ENCODE assay signal across 12 cellular contexts in the genomic region with DNA sequence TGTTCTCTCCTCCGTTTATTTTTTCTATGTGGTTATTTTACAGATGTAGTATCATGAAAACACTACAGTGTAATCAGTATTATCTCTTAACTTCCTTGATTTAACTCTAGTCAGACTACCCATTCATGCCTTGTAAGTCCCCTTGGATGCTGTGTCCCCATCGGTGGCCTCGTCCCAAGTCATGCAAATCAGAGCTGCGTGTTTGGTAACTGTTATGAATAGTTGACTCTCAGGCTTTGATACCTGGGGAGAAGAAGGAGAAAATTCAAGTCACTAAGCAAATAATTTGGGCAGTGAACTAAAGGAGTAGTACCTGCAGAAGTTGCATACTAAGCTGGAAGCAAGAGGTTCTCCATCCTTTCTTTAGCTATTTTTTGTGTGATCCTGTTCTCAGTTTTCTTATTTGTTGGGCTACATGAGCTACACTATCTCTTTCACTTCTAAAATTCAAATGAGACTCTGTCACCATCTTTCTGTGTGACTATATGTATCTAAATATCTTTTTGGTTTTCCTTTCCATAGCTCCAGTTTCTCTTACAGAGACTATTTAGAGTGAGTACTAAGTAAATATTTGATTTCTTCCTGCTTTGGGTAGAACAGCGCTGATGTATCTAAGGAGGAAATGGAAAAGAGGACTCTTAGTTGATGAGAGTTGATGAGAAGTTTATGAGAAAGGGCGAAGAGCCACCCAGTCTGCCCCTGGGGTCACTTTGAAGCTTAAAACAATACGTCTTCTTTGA. TPM values are rescaled to one million over a fixed set of nuclear protein-coding genes. Genes with fewer than 3 reads are reported as not detected.
A peak's percentile ranks its signal among the peaks of the same experiment; 100 is the strongest.
DNase-seq lines count a peak whose midpoint lies in the region; ATAC-seq and TF ChIP-seq lines count a peak whose summit lies in the region.
"Had no signal": no experiment of that assay in that cellular context is flagged by ENCODE, and none has a peak within 500 bp of the region (broad histone marks: within the 10 kb centered on the region; RNA-seq: fewer than 3 reads in every experiment).

No MANE protein-coding gene starts in this region.

- peak; percentile 45 for ATAC-seq in HG02623 (IDR thresholded peaks at IDR 0.05; ENCODE audit: unreplicated experiment)
- ATAC-seq in stimulated activated naive CD8-positive, alpha-beta T cell treated with anti-CD3 and anti-CD28 coated beads, Interleukin-15, amount 100 ng/mL, for 72 hours, result no peak

- no peak for TF ChIP-seq CTCF in osteocyte (IDR thresholded peaks at IDR 0.05)

- intact Hi-C loops in activated naive CD4-positive, alpha-beta T cell treated with anti-CD3 and anti-CD28 coated beads for 36 hours (cut with micrococcal nuclease), result loop anchor here (1.0 to 5.0 kb wide), 2 partner anchors 8 to 221 kb away; no protein-coding TSS in a partner anchor

- no peaks in the 10 kb centered on the region for H3K36me3 Mint-ChIP-seq in activated naive CD4-positive, alpha-beta T cell treated with anti-CD3 and anti-CD28 coated beads for 36 hours (ENCODE audit: low read depth)
- peaks cover 2% of the 10 kb centered on the region for H3K36me3 Mint-ChIP-seq in T-helper 1 cell treated with Interleukin-12 subunit alpha and Interleukin-12 subunit beta and Interleukin-4 antibody, amounts not matched to agents 30 μg/mL and 1 μg/mL, for 36 hours (ENCODE audit: low read depth)
- H3K36me3 Mint-ChIP-seq in osteocyte (ENCODE audit: unreplicated experiment), result no peaks in the 10 kb centered on the region
- H3K36me3 Mint-ChIP-seq: immature natural killer cell had no signal

- peak overlapping the region; percentile 93 for H3K27ac Mint-ChIP-seq in activated naive CD4-positive, alpha-beta T cell treated with anti-CD3 and anti-CD28 coated beads for 36 hours
- peak overlapping the region; percentile 79 for H3K27ac Mint-ChIP-seq in T-helper 1 cell treated with Interleukin-12 subunit alpha and Interleukin-12 subunit beta and Interleukin-4 antibody, amounts not matched to agents 30 μg/mL and 1 μg/mL, for 36 hours
- peak overlapping the region; percentile 55 to 97 for H3K27ac Mint-ChIP-seq in stimulated activated naive CD8-positive, alpha-beta T cell treated with anti-CD3 and anti-CD28 coated beads, Interleukin-15, amount 100 ng/mL, for 72 hours
- H3K27ac Mint-ChIP-seq in osteocyte (ENCODE audit: unreplicated experiment), result no peak overlapping the region
- H3K27ac Mint-ChIP-seq: immature natural killer cell had no signal

- DNase-seq in activated naive CD4-positive, alpha-beta T cell treated with anti-CD3 and anti-CD28 coated beads for 36 hours, result no peak
- DNase-seq in activated naive CD4-positive, alpha-beta T cell (lab: John Stamatoyannopoulos, UW), result no peak
- DNase-seq in stimulated activated naive CD8-positive, alpha-beta T cell treated with anti-CD3 and anti-CD28 coated beads, Interleukin-15, amount 100 ng/mL, for 72 hours, result no peak
- DNase-seq in osteocyte (ENCODE audit: extremely low spot score, unreplicated experiment), result no peak
- no peak for DNase-seq in activated gamma-delta T cell (lab: John Stamatoyannopoulos, UW)
- no peak for DNase-seq in NCI-H82 (lab: John Stamatoyannopoulos, UW)
- DNase-seq: immature natural killer cell, NCI-H2107, uterus had no signal

- no peaks in the 10 kb centered on the region for H3K27me3 Mint-ChIP-seq in activated naive CD4-positive, alpha-beta T cell treated with anti-CD3 and anti-CD28 coated beads for 36 hours (ENCODE audit: low read depth)
- no peaks in the 10 kb centered on the region for H3K27me3 Mint-ChIP-seq in T-helper 1 cell treated with Interleukin-12 subunit alpha and Interleukin-12 subunit beta and Interleukin-4 antibody, amounts not matched to agents 30 μg/mL and 1 μg/mL, for 36 hours (ENCODE audit: low read depth)
- no peaks in the 10 kb centered on the region for H3K27me3 Mint-ChIP-seq in stimulated activated naive CD8-positive, alpha-beta T cell treated with anti-CD3 and anti-CD28 coated beads, Interleukin-15, amount 100 ng/mL, for 72 hours
- H3K27me3 Mint-ChIP-seq in osteocyte (ENCODE audit: unreplicated experiment), result peaks cover 14% of the 10 kb centered on the region

- H3K9me3 Mint-ChIP-seq in activated naive CD4-positive, alpha-beta T cell treated with anti-CD3 and anti-CD28 coated beads for 36 hours, result no peaks in the 10 kb centered on the region
- H3K9me3 Mint-ChIP-seq in T-helper 1 cell treated with Interleukin-12 subunit alpha and Interleukin-12 subunit beta and Interleukin-4 antibody, amounts not matched to agents 30 μg/mL and 1 μg/mL, for 36 hours, result no peaks in the 10 kb centered on the region
- H3K9me3 Mint-ChIP-seq in stimulated activated naive CD8-positive, alpha-beta T cell treated with anti-CD3 and anti-CD28 coated beads, Interleukin-15, amount 100 ng/mL, for 72 hours, result peaks cover 0 to 4% of the 10 kb centered on the region in 2 donors
- no peaks in the 10 kb centered on the region for H3K9me3 Mint-ChIP-seq in osteocyte (ENCODE audit: unreplicated experiment)

- CTCF ChIA-PET in activated naive CD4-positive, alpha-beta T cell treated with anti-CD3 and anti-CD28 coated beads for 36 hours (lab: Charles Lee), result interaction anchor here (0.5 to 4.8 kb wide), 17 partner anchors 9 to 157 kb away, joined by 3 to 26 read pairs (median 3); a partner anchor contains a TSS

- H3K4me1 Mint-ChIP-seq in activated naive CD4-positive, alpha-beta T cell treated with anti-CD3 and anti-CD28 coated beads for 36 hours (ENCODE audit: low read depth), result peaks cover 76% of the 10 kb centered on the region
- peaks cover 67% of the 10 kb centered on the region for H3K4me1 Mint-ChIP-seq in T-helper 1 cell treated with Interleukin-12 subunit alpha and Interleukin-12 subunit beta and Interleukin-4 antibody, amounts not matched to agents 30 μg/mL and 1 μg/mL, for 36 hours (ENCODE audit: low read depth)
- peaks cover 77% of the 10 kb centered on the region for H3K4me1 Mint-ChIP-seq in stimulated activated naive CD8-positive, alpha-beta T cell treated with anti-CD3 and anti-CD28 coated beads, Interleukin-15, amount 100 ng/mL, for 72 hours
- H3K4me1 Mint-ChIP-seq in osteocyte (ENCODE audit: unreplicated experiment), result no peaks in the 10 kb centered on the region

- H3K4me3 Mint-ChIP-seq in activated naive CD4-positive, alpha-beta T cell treated with anti-CD3 and anti-CD28 coated beads for 36 hours, result peak overlapping the region; percentile 56
- peak overlapping the region; percentile 43 for H3K4me3 Mint-ChIP-seq in T-helper 1 cell treated with Interleukin-12 subunit alpha and Interleukin-12 subunit beta and Interleukin-4 antibody, amounts not matched to agents 30 μg/mL and 1 μg/mL, for 36 hours
- peak overlapping the region; percentile 63 to 66 for H3K4me3 Mint-ChIP-seq in stimulated activated naive CD8-positive, alpha-beta T cell treated with anti-CD3 and anti-CD28 coated beads, Interleukin-15, amount 100 ng/mL, for 72 hours
- no peak overlapping the region for H3K4me3 Mint-ChIP-seq in osteocyte (ENCODE audit: unreplicated experiment)
- H3K4me3 Mint-ChIP-seq: immature natural killer cell had no signal

RNA-seq across cellular contexts. Expression of a gene that starts 50.9 kb away (rescaled TPM):
- under 1 TPM in 1 of 2 experiments, not detected in 1; 0.27 TPM for total RNA-seq in activated naive CD4-positive, alpha-beta T cell treated with anti-CD3 and anti-CD28 coated beads for 36 hours
- 16.4 and 17.7 TPM in 2 replicates for total RNA-seq in osteocyte
- total RNA-seq: osteoblast had no signal

Comparison
In these comparisons a context has a peak if more than half of its experiments do, and no peak if none do; other contexts are left out.
1. RNA of a gene that starts 50.9 kb away (total RNA-seq): 16.4 to 17.7 TPM in osteocyte; 0.27 TPM in activated naive CD4-positive, alpha-beta T cell treated with anti-CD3 and anti-CD28 coated beads for 36 hours; every median in the first group is over 10 times any median in the second.